In genomic region chr6:77652739-77653138, GRCh38 we compare ENCODE assay signal across 29 cellular contexts.
"Had no signal": no experiment of that assay in that cellular context is flagged by ENCODE, and none has a peak within 500 bp of the region (broad histone marks: within the 10 kb centered on the region; RNA-seq: fewer than 3 reads in every experiment).

A gene with protein sequence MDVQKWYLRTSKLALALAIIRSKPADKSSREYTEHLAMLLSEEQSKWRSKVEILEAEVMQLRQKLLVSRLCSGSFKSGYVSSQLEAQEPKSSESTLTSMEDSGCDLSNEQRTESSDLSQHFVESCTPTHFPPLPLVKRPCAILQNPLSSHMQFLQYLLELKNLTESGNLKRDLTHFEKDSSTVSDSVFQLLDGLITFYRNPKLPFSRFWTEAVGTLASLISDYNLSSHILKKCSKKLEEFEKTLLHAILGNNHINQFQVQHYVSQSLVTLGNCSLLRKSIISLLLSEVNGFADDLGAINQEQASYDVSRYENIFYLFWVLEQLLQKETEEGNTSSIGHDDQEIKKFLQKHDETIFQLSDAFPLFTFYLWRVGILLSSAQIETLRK (plus strand): TSS chr6:77653039. CDS start chr6:77690672, 37,633 bp downstream.

- H3K4me1 ChIP-seq: breast epithelium had no signal

- H3K27me3 ChIP-seq: adrenal gland, body of pancreas, brain microvascular endothelial cell, breast epithelium had no signal

- DNase-seq: activated B cell treated with CpG ODN at 0.5 μM for 24 hours; activated CD4-positive, alpha-beta memory T cell treated with anti-CD3 and anti-CD28 coated beads for 36 hours; activated CD4-positive, alpha-beta T cell treated with anti-CD3 and anti-CD28 coated beads for 4 hours; activated CD4-positive, alpha-beta T cell treated with anti-CD3 and anti-CD28 coated beads, Interleukin-2, amount 10 ng/mL, durations not matched to agents 24 days and 14 days; activated CD4-positive, alpha-beta T cell treated with anti-CD3 and anti-CD28 coated beads, Interleukin-2, amount 50 U/mL, for 1 hour; activated CD4-positive, alpha-beta T cell treated with anti-CD3 and anti-CD28 coated beads, Interleukin-2, amount 50 U/mL, for 4 hours; activated CD4-positive, CD25-positive, alpha-beta regulatory T cell treated with anti-CD3 and anti-CD28 coated beads, Interleukin-2, amount 50 U/mL, for 72 hours; activated CD8-positive, alpha-beta memory T cell treated with anti-CD3 and anti-CD28 coated beads, Interleukin-2, amount 50 U/mL, for 4 hours; activated CD8-positive, alpha-beta T cell treated with anti-CD3 and anti-CD28 coated beads for 36 hours; activated effector memory CD4-positive, alpha-beta T cell treated with anti-CD3 and anti-CD28 coated beads, Interleukin-2, amount 50 U/mL, for 16 hours; activated gamma-delta T cell treated with Interleukin-2 at 50 U/mL for 16 hours; activated naive CD4-positive, alpha-beta T cell; activated naive CD4-positive, alpha-beta T cell treated with anti-CD3 and anti-CD28 coated beads for 36 hours; activated naive CD4-positive, alpha-beta T cell treated with anti-CD3 and anti-CD28 coated beads, Interleukin-2, amount 50 U/mL, for 16 hours; activated naive CD8-positive, alpha-beta T cell treated with anti-CD3 and anti-CD28 coated beads for 36 hours; activated T-cell treated with anti-CD3 and anti-CD28 coated beads for 4 hours; activated T-cell treated with anti-CD3 and anti-CD28 coated beads, Interleukin-2, amount 50 U/mL, for 1 hour; activated T-cell treated with anti-CD3 and anti-CD28 coated beads, Interleukin-2, amount 50 U/mL, for 4 hours; activated T-cell treated with anti-CD3 and anti-CD28 coated beads, Interleukin-2, amount 50 U/mL, for 72 hours; adrenal gland; amniotic stem cell; aorta; body of pancreas; brain microvascular endothelial cell; central memory CD4-positive, alpha-beta T cell; T-helper 1 cell; T-helper 2 cell; T-helper 9 cell had no signal

- H3K4me3 ChIP-seq: adrenal gland, body of pancreas, breast epithelium had no signal

- H3K36me3 ChIP-seq: adrenal gland, brain microvascular endothelial cell, breast epithelium had no signal

- H3K27ac ChIP-seq: adrenal gland, body of pancreas, brain microvascular endothelial cell, breast epithelium had no signal
